In the genomic region with DNA sequence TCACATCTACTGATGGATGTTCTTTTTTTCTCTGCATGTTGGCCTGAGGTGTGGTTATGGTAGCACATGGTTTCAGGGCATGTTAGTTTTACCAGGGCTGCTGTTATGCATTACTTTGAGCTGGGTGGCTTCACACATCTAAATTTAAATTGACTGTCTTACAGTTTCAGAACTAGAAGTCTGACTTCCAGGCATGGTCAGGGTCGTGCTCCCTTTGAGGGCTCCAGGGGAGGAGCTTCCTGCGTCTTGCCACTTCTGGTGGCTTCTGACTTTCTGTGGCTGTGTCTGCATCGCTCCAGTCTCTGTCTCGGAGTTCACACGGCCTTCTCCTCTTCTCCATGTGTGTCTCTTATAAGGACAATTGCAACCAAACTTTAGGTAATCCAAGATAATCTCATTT, we compare ENCODE assay signal across 9 cellular contexts.
"Had no signal": no experiment of that assay in that cellular context is flagged by ENCODE, and none has a peak within 500 bp of the region (broad histone marks: within the 10 kb centered on the region; RNA-seq: fewer than 3 reads in every experiment).

No MANE protein-coding gene starts in this region.

- H3K36me3 ChIP-seq: HAP-1 had no signal

- H3K9me3 ChIP-seq: HAP-1 had no signal

- DNase-seq: GM23248, GOT3, H7, HFFc6, IMR-90, KG1 had no signal

- H3K27ac ChIP-seq: GM23248 had no signal

- H2AFZ ChIP-seq: GM23248 had no signal

- ATAC-seq: HCT116, K562 had no signal

- H3K4me1 ChIP-seq: HAP-1 had no signal

- H3K4me3 ChIP-seq: GM23248, HAP-1, K562 had no signal

- H3K9ac ChIP-seq: GM23248 had no signal
